15 cellular contexts compared by ENCODE assay signal in genomic region chr18:35073186-35074105, GRCh38. TPM values are rescaled to one million over a fixed set of nuclear protein-coding genes. Genes with fewer than 3 reads are reported as not detected.
A peak's percentile ranks its signal among the peaks of the same experiment; 100 is the strongest.
DNase-seq lines count a peak whose midpoint lies in the region; ATAC-seq, FAIRE-seq and TF ChIP-seq lines count a peak whose summit lies in the region.
"Had no signal": no experiment of that assay in that cellular context is flagged by ENCODE, and none has a peak within 500 bp of the region (broad histone marks: within the 10 kb centered on the region; RNA-seq: fewer than 3 reads in every experiment).

No MANE protein-coding gene starts in this region.

- no peak overlapping the region for H3K4me3 Mint-ChIP-seq in mesothelial cell of epicardium
- no peak overlapping the region for H3K4me3 Mint-ChIP-seq in CD4-positive, alpha-beta memory T cell
- H3K4me3 Mint-ChIP-seq: CD14-positive monocyte; stimulated activated naive B cell treated with anti-CD40 and anti-IgM and Interleukin-4, amounts not matched to agents 10 μg/mL and 1 μg/mL and 100 μg/mL, for 72 hours had no signal

- no peak overlapping the region for H3K9ac ChIP-seq in OCI-LY3 (ENCODE audit: low read length)

- 58 to 61% methylated on average over 3 of the region's 3 CpGs for WGBS in body of pancreas, 2 donors

- no peak for ATAC-seq in body of pancreas
- ATAC-seq: stimulated activated naive B cell treated with anti-CD40 and anti-IgM and Interleukin-4, amounts not matched to agents 10 μg/mL and 1 μg/mL and 100 μg/mL, for 72 hours had no signal

- H3K27me3 ChIP-seq in BJ (ENCODE audit: control insufficient read depth, insufficient read depth, low read length), result no peaks in the 10 kb centered on the region
- H3K27me3 ChIP-seq in OCI-LY3 (ENCODE audit: low read depth, low read length), result no peaks in the 10 kb centered on the region
- H3K27me3 ChIP-seq in CD4-positive, alpha-beta memory T cell (ENCODE audit: insufficient read depth, low read length), result no peaks in the 10 kb centered on the region
- H3K27me3 ChIP-seq in body of pancreas, result no peaks in the 10 kb centered on the region
- H3K27me3 ChIP-seq in SJCRH30, result no peaks in the 10 kb centered on the region

- H3K9me3 ChIP-seq in OCI-LY3 (ENCODE audit: insufficient read depth, low read length) (no peaks in the 10 kb centered on the region), body of pancreas (no peaks in the 10 kb centered on the region), SJCRH30 (replicated peaks) (no peaks in the 10 kb centered on the region)
- H3K9me3 ChIP-seq in CD4-positive, alpha-beta memory T cell (ENCODE audit: control insufficient read depth in 1 of 2, low read length in 2 of 2), result no peaks in the 10 kb centered on the region

- H3K36me3 Mint-ChIP-seq in mesothelial cell of epicardium, result peaks cover 8% of the 10 kb centered on the region
- H3K36me3 Mint-ChIP-seq in CD4-positive, alpha-beta memory T cell, result peaks cover 46 to 47% of the 10 kb centered on the region in 2 donors

- peaks cover 53% of the 10 kb centered on the region for H4K20me1 ChIP-seq in OCI-LY3 (ENCODE audit: insufficient read depth, low read length)

- CTCF ChIA-PET in BJ (lab: Yijun Ruan, JAX), result interaction anchor here (0.7 to 0.9 kb wide), 3 partner anchors 8 to 330 kb away, joined by 3 to 5 read pairs (median 4); no protein-coding TSS in a partner anchor
- CTCF ChIA-PET in CD4-positive, alpha-beta memory T cell (lab: Charles Lee; ENCODE audit: partially characterized antibody), result interaction anchor here (0.7 to 1.8 kb wide), 6 partner anchors 13 to 70 kb away, joined by 3 to 5 read pairs (median 4); no protein-coding TSS in a partner anchor

- H3K36me3 ChIP-seq in BJ (ENCODE audit: control insufficient read depth, insufficient read depth, low read length) (no peaks in the 10 kb centered on the region), OCI-LY3 (replicated peaks; ENCODE audit: low read depth, low read length) (peaks cover 35% of the 10 kb centered on the region), body of pancreas (replicated peaks in 1 of 2; ENCODE audit: insufficient read depth in 1 of 2, low read depth in 2 of 2) (no peaks in the 10 kb centered on the region), SJCRH30 (no peaks in the 10 kb centered on the region)
- peaks cover 21% of the 10 kb centered on the region for H3K36me3 ChIP-seq in CD4-positive, alpha-beta memory T cell (ENCODE audit: insufficient read depth, low read length)
- H3K36me3 ChIP-seq: WERI-Rb-1 had no signal

- FAIRE-seq in HTR-8/SVneo (lab: Jason Lieb, UNC), result no peak
- FAIRE-seq: GM19239, urothelium cell line had no signal

- DNase-seq in BJ (ENCODE audit: low read depth) (peak; percentile 12), dermis microvascular lymphatic vessel endothelial cell (ENCODE audit: low read depth in 2 of 2) (peak; percentile 21 to 68), mesothelial cell of epicardium (ENCODE audit: low spot score in 2 of 2, unreplicated experiment in 2 of 2) (no peak), body of pancreas (no peak), HTR-8/SVneo (ENCODE audit: insufficient read length, low spot score) (no peak), SJCRH30 (no peak)
- DNase-seq in CD4-positive, alpha-beta memory T cell, result no peak
- DNase-seq: activated naive CD4-positive, alpha-beta T cell treated with Interleukin-2 at 50 U/mL for 16 hours; right cardiac atrium; stimulated activated naive B cell treated with anti-CD40 and anti-IgM and Interleukin-4, amounts not matched to agents 10 μg/mL and 1 μg/mL and 100 μg/mL, for 72 hours; WERI-Rb-1 had no signal

- H3K79me2 ChIP-seq in OCI-LY3 (ENCODE audit: low read length), result peaks cover 39% of the 10 kb centered on the region

- POLR2A ChIA-PET in BJ (lab: Charles Lee), result interaction anchor here (0.6 kb wide), 1 partner anchor 17 kb away, joined by 5 read pairs; no protein-coding TSS in a partner anchor
- POLR2A ChIA-PET in CD4-positive, alpha-beta memory T cell (lab: Charles Lee; ENCODE audit: partially characterized antibody), result no interaction called here

- no peak for TF ChIP-seq POLR2A in body of pancreas (IDR thresholded peaks at IDR 0.05)

- no peak overlapping the region for H2AFZ ChIP-seq in OCI-LY3 (ENCODE audit: low read depth, low read length)

- no peaks in the 10 kb centered on the region for H3K27me3 Mint-ChIP-seq in mesothelial cell of epicardium (ENCODE audit: low read depth)
- H3K27me3 Mint-ChIP-seq in CD4-positive, alpha-beta memory T cell, result no peaks in the 10 kb centered on the region
- H3K27me3 Mint-ChIP-seq: stimulated activated naive B cell treated with anti-CD40 and anti-IgM and Interleukin-4, amounts not matched to agents 10 μg/mL and 1 μg/mL and 100 μg/mL, for 72 hours had no signal

- H3K9me3 Mint-ChIP-seq in mesothelial cell of epicardium, result no peaks in the 10 kb centered on the region
- no peaks in the 10 kb centered on the region for H3K9me3 Mint-ChIP-seq in CD4-positive, alpha-beta memory T cell
- H3K9me3 Mint-ChIP-seq: CD14-positive monocyte; stimulated activated naive B cell treated with anti-CD40 and anti-IgM and Interleukin-4, amounts not matched to agents 10 μg/mL and 1 μg/mL and 100 μg/mL, for 72 hours had no signal

- intact Hi-C loops in CD4-positive, alpha-beta memory T cell (cut with micrococcal nuclease), result loop anchor here (2.0 to 5.0 kb wide), 2 partner anchors 31 to 46 kb away; no protein-coding TSS in a partner anchor
- intact Hi-C loops in body of pancreas (cut with DNase I), result no loop called here

- no peak overlapping the region for H3K4me3 ChIP-seq in BJ (ENCODE audit: low read depth, low read length)
- no peak overlapping the region for H3K4me3 ChIP-seq in OCI-LY3 (ENCODE audit: low read length)
- H3K4me3 ChIP-seq in CD4-positive, alpha-beta memory T cell (ENCODE audit: low read length in 2 of 2), result no peak overlapping the region
- no peak overlapping the region for H3K4me3 ChIP-seq in body of pancreas
- no peak overlapping the region for H3K4me3 ChIP-seq in SJCRH30

- H3K4me1 ChIP-seq in OCI-LY3 (ENCODE audit: low read length) (peaks cover 14% of the 10 kb centered on the region), body of pancreas (peaks cover 4% of the 10 kb centered on the region), SJCRH30 (peaks cover 3% of the 10 kb centered on the region; the same call in 1 of the 2 replicates)
- no peaks in the 10 kb centered on the region for H3K4me1 ChIP-seq in CD4-positive, alpha-beta memory T cell (ENCODE audit: insufficient read depth, low read length)

- TF ChIP-seq CTCF in BJ (IDR thresholded peaks at IDR 0.05; ENCODE audit: insufficient read depth, low read depth, low read length) (no peak), OCI-LY3 (IDR thresholded peaks at IDR 0.05; ENCODE audit: low read depth, low read length) (no peak), mesothelial cell of epicardium (IDR thresholded peaks at IDR 0.05; ENCODE audit: unreplicated experiment) (no peak), body of pancreas (IDR thresholded peaks at IDR 0.05) (no peak)

- H3K4me2 ChIP-seq in OCI-LY3 (ENCODE audit: low read length), result no peak overlapping the region

- H3K27ac ChIP-seq in OCI-LY3 (ENCODE audit: low read length), result peak overlapping the region; percentile 6; the same call in 1 of the 2 replicates
- no peak overlapping the region for H3K27ac ChIP-seq in CD4-positive, alpha-beta memory T cell (ENCODE audit: low read depth, low read length)
- no peak overlapping the region for H3K27ac ChIP-seq in body of pancreas
- H3K27ac ChIP-seq in SJCRH30, result no peak overlapping the region
- H3K27ac ChIP-seq: WERI-Rb-1 had no signal

- peak overlapping the region; percentile 16 for H3K27ac Mint-ChIP-seq in mesothelial cell of epicardium
- peak overlapping the region in 3 of 7 donors; percentile 4 to 47 (median 19) for H3K27ac Mint-ChIP-seq in CD4-positive, alpha-beta memory T cell
- H3K27ac Mint-ChIP-seq: stimulated activated naive B cell treated with anti-CD40 and anti-IgM and Interleukin-4, amounts not matched to agents 10 μg/mL and 1 μg/mL and 100 μg/mL, for 72 hours had no signal

- H3K4me1 Mint-ChIP-seq in mesothelial cell of epicardium, result peaks cover 19% of the 10 kb centered on the region
- H3K4me1 Mint-ChIP-seq in CD4-positive, alpha-beta memory T cell, result peaks cover 20 to 49% (median 34%) of the 10 kb centered on the region in 4 donors

RNA-seq across cellular contexts. Expression of gene MAPRE2, which starts 32.2 kb away (rescaled TPM):
- polyA plus RNA-seq in BJ (2011; rRNA removed), result 23.8 and 24.1 TPM in 2 replicates
- 15.0 and 19.3 TPM in 2 replicates for polyA minus RNA-seq in BJ (2011; rRNA and poly(A)+ RNA removed)
- total RNA-seq in dermis microvascular lymphatic vessel endothelial cell (14.2 and 24.3 TPM in 2 replicates), mesothelial cell of epicardium (15.8 to 19.6 TPM (median 17.1 TPM) in 3 replicates), body of pancreas (10 to 100 TPM; 11.7 to 11.9 TPM)
- total RNA-seq in CD4-positive, alpha-beta memory T cell, result 10 to 100 TPM; 48.8 to 54.1 TPM
- polyA plus RNA-seq in CD4-positive, alpha-beta memory T cell, result 100 to 1,000 TPM in 1 of 2 donors, 10 to 100 TPM in 1; 66.5 to 100 TPM
- total RNA-seq in SJCRH30 (2014; rRNA removed; shearing (Covaris generic)), result 21.3 and 21.5 TPM in 2 replicates

Comparison
In these comparisons a context has a peak if more than half of its experiments do, and no peak if none do; other contexts are left out.
1. DNase-seq: peak in BJ (single experiment) and dermis microvascular lymphatic vessel endothelial cell (2 of 2); none in mesothelial cell of epicardium (0 of 2), CD4-positive, alpha-beta memory T cell (0 of 5), body of pancreas (0 of 4), HTR-8/SVneo (single experiment) and SJCRH30 (0 of 2).